Comparison of ENCODE assay signal across 1 cellular context in the genomic region with DNA sequence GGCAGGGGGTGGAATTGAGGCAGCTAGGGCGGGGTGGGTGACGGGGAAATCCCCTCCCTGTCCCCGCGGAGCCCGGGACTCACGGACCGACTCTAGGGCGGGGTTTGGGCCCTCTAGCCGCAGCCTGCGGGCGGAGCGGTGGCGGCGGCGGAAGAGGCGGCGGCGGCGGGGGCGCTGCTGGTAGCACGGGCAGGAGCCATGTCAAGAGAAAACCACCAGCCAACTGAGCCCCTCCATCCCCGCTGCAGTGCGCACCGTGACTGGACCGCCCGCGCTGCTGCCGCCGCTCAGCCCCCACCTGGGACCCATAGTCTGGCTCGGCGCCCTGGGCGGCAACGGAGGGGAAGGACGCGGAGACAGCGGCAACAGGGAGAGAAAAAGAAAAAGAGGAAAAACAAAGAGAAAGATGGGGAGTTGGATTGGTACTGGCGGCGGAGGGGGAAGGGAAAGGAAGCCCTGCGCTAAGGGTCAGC.
A peak's percentile ranks its signal among the peaks of the same experiment; 100 is the strongest.
TF ChIP-seq lines count a peak whose summit lies in the region.

No MANE protein-coding gene starts in this region.

TF ChIP-seq in K562, 482 proteins besides CTCF, POLR2A, EP300 and RAD21 (continued from another document and continues in another):
- TF ChIP-seq POLR3A (IDR thresholded peaks at IDR 0.05; ENCODE audit: borderline replicate concordance, extremely low read depth, insufficient read depth, insufficient read length) (no peak), TRIM24 (IDR thresholded peaks at IDR 0.05) (no peak), ZNF584 (CRISPR knock-in tag; IDR thresholded peaks at IDR 0.05; ENCODE audit: low read depth) (0 out of 2 replicates have a peak, but pooled peaks have one; percentile 44), CCAR2 (IDR thresholded peaks at IDR 0.05; ENCODE audit: low read depth, low read length) (no peak), MED1 (CRISPR knock-in tag; IDR thresholded peaks at IDR 0.05; ENCODE audit: borderline replicate concordance) (no peak), KDM1A (IDR thresholded peaks at IDR 0.05) (no peak), CC2D1A (IDR thresholded peaks at IDR 0.05) (no peak), NCOA2 (IDR thresholded peaks at IDR 0.05; ENCODE audit: partially characterized antibody in 2 of 2) (no peak), PPARD (CRISPR knock-in tag; IDR thresholded peaks at IDR 0.05) (no peak), ZNF668 (CRISPR knock-in tag; IDR thresholded peaks at IDR 0.05) (no peak), HDAC1 (IDR thresholded peaks at IDR 0.05) (peak in 1 of 2 experiments; percentile 68; a peak in 2 of 4 replicates), FOXM1 (IDR thresholded peaks at IDR 0.05; ENCODE audit: low read depth) (no peak), FOXM1 (CRISPR knock-in tag; IDR thresholded peaks at IDR 0.05; ENCODE audit: low read depth) (0 out of 2 replicates have a peak, but pooled peaks have one; percentile 24), ZNF175 (CRISPR knock-in tag; IDR thresholded peaks at IDR 0.05; ENCODE audit: low read depth) (no peak), ZNF57 (CRISPR knock-in tag; IDR thresholded peaks at IDR 0.05) (no peak), BRCA1 (IDR thresholded peaks at IDR 0.05) (no peak), BRCA1 (CRISPR knock-in tag; IDR thresholded peaks at IDR 0.05) (no peak), ZNF324 (CRISPR knock-in tag; IDR thresholded peaks at IDR 0.05) (no peak), CREM (IDR thresholded peaks at IDR 0.05; ENCODE audit: low read depth) (no peak), TRIM25 (IDR thresholded peaks at IDR 0.05; ENCODE audit: borderline replicate concordance) (no peak; the same call in 1 of the 2 replicates), ZFP36 (IDR thresholded peaks at IDR 0.05; ENCODE audit: low read depth, low read length, partially characterized antibody) (no peak), ZNF140 (CRISPR knock-in tag; IDR thresholded peaks at IDR 0.05) (no peak), CAMTA2 (CRISPR knock-in tag; conservative IDR thresholded peaks at IDR 0.05) (no peak), ZNF518B (CRISPR knock-in tag; IDR thresholded peaks at IDR 0.05) (no peak), KAT7 (CRISPR knock-in tag; IDR thresholded peaks at IDR 0.05; ENCODE audit: borderline replicate concordance) (no peak; the same call in 1 of the 2 replicates), FOSL1 (tag; conservative IDR thresholded peaks at IDR 0.05) (no peak), MTA1 (IDR thresholded peaks at IDR 0.05; ENCODE audit: borderline replicate concordance) (no peak), ZBTB34 (CRISPR knock-in tag; IDR thresholded peaks at IDR 0.05) (no peak), ZNF274 (IDR thresholded peaks at IDR 0.05; ENCODE audit: borderline replicate concordance, low read depth, low read length) (no peak), NFRKB (IDR thresholded peaks at IDR 0.05; ENCODE audit: low read depth) (no peak), NBN (IDR thresholded peaks at IDR 0.05; ENCODE audit: low read depth) (no peak), HNRNPUL1 (IDR thresholded peaks at IDR 0.05; ENCODE audit: low read length) (no peak), TCFL5 (CRISPR knock-in tag; conservative IDR thresholded peaks at IDR 0.05) (no peak), POLR3G (IDR thresholded peaks at IDR 0.05; ENCODE audit: extremely low read depth, insufficient read length, insufficient replicate concordance) (no peak), ZNF24 (IDR thresholded peaks at IDR 0.05) (no peak), MCM5 (IDR thresholded peaks at IDR 0.05; ENCODE audit: low read depth) (no peak), RFX5 (IDR thresholded peaks at IDR 0.05; ENCODE audit: low read depth, low read length) (no peak), LARP7 (IDR thresholded peaks at IDR 0.05) (peak; percentile 85), CBFB (CRISPR knock-in tag; IDR thresholded peaks at IDR 0.05) (no peak), HIVEP1 (CRISPR knock-in tag; IDR thresholded peaks at IDR 0.05) (no peak)
- TF ChIP-seq, protein P1, sequence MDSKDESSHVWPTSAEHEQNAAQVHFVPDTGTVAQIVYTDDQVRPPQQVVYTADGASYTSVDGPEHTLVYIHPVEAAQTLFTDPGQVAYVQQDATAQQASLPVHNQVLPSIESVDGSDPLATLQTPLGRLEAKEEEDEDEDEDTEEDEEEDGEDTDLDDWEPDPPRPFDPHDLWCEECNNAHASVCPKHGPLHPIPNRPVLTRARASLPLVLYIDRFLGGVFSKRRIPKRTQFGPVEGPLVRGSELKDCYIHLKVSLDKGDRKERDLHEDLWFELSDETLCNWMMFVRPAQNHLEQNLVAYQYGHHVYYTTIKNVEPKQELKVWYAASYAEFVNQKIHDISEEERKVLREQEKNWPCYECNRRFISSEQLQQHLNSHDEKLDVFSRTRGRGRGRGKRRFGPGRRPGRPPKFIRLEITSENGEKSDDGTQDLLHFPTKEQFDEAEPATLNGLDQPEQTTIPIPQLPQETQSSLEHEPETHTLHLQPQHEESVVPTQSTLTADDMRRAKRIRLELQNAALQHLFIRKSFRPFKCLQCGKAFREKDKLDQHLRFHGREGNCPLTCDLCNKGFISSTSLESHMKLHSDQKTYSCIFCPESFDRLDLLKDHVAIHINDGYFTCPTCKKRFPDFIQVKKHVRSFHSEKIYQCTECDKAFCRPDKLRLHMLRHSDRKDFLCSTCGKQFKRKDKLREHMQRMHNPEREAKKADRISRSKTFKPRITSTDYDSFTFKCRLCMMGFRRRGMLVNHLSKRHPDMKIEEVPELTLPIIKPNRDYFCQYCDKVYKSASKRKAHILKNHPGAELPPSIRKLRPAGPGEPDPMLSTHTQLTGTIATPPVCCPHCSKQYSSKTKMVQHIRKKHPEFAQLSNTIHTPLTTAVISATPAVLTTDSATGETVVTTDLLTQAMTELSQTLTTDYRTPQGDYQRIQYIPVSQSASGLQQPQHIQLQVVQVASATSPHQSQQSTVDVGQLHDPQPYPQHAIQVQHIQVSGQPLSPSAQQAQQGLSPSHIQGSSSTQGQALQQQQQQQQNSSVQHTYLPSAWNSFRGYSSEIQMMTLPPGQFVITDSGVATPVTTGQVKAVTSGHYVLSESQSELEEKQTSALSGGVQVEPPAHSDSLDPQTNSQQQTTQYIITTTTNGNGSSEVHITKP (IDR thresholded peaks at IDR 0.05; ENCODE audit: partially characterized antibody) = no peak
- TF ChIP-seq, protein P2, sequence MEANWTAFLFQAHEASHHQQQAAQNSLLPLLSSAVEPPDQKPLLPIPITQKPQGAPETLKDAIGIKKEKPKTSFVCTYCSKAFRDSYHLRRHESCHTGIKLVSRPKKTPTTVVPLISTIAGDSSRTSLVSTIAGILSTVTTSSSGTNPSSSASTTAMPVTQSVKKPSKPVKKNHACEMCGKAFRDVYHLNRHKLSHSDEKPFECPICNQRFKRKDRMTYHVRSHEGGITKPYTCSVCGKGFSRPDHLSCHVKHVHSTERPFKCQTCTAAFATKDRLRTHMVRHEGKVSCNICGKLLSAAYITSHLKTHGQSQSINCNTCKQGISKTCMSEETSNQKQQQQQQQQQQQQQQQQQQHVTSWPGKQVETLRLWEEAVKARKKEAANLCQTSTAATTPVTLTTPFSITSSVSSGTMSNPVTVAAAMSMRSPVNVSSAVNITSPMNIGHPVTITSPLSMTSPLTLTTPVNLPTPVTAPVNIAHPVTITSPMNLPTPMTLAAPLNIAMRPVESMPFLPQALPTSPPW (CRISPR knock-in tag; IDR thresholded peaks at IDR 0.05) = no peak
- TF ChIP-seq, protein P3, sequence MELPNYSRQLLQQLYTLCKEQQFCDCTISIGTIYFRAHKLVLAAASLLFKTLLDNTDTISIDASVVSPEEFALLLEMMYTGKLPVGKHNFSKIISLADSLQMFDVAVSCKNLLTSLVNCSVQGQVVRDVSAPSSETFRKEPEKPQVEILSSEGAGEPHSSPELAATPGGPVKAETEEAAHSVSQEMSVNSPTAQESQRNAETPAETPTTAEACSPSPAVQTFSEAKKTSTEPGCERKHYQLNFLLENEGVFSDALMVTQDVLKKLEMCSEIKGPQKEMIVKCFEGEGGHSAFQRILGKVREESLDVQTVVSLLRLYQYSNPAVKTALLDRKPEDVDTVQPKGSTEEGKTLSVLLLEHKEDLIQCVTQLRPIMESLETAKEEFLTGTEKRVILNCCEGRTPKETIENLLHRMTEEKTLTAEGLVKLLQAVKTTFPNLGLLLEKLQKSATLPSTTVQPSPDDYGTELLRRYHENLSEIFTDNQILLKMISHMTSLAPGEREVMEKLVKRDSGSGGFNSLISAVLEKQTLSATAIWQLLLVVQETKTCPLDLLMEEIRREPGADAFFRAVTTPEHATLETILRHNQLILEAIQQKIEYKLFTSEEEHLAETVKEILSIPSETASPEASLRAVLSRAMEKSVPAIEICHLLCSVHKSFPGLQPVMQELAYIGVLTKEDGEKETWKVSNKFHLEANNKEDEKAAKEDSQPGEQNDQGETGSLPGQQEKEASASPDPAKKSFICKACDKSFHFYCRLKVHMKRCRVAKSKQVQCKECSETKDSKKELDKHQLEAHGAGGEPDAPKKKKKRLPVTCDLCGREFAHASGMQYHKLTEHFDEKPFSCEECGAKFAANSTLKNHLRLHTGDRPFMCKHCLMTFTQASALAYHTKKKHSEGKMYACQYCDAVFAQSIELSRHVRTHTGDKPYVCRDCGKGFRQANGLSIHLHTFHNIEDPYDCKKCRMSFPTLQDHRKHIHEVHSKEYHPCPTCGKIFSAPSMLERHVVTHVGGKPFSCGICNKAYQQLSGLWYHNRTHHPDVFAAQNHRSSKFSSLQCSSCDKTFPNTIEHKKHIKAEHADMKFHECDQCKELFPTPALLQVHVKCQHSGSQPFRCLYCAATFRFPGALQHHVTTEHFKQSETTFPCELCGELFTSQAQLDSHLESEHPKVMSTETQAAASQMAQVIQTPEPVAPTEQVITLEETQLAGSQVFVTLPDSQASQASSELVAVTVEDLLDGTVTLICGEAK (IDR thresholded peaks at IDR 0.05) = no peak
- TF ChIP-seq, protein P3 (CRISPR knock-in tag; IDR thresholded peaks at IDR 0.05) = no peak; the same call in 1 of the 2 replicates
